ENCODE assay signal across 3 cellular contexts in genomic region chr20:23139984-23140383, GRCh38. TPM values are rescaled to one million over a fixed set of nuclear protein-coding genes. Genes with fewer than 3 reads are reported as not detected.
"Had no signal": no experiment of that assay in that cellular context is flagged by ENCODE, and none has a peak within 500 bp of the region (broad histone marks: within the 10 kb centered on the region; RNA-seq: fewer than 3 reads in every experiment).

No MANE protein-coding gene starts in this region.

RNA-seq across cellular contexts. Expression of gene CD93, which starts 53.9 kb away (rescaled TPM):
- total RNA-seq: HepG2, NCI-H460, SK-MEL-5 had no signal
- polyA plus RNA-seq: HepG2 had no signal
